ENCODE assay signal across 8 cellular contexts in the genomic region with DNA sequence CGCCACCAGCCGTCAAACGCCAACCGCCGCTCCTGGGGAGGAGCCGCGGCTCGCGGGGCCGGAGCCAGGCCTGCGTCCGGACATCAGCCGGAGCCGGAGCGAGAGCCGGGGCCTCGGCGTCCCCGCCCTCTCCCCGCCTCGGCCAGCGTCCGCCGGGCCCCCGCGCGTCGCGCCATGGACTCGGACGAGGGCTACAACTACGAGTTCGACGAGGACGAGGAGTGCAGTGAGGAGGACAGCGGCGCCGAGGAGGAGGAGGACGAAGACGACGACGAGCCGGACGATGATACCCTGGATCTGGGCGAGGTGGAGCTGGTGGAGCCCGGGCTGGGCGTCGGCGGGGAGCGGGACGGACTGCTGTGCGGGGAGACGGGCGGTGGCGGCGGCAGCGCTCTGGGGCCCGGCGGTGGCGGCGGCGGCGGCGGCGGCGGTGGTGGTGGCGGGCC. TPM values are rescaled to one million over a fixed set of nuclear protein-coding genes. Genes with fewer than 3 reads are reported as not detected.
A peak's percentile ranks its signal among the peaks of the same experiment; 100 is the strongest.
DNase-seq lines count a peak whose midpoint lies in the region; ATAC-seq, FAIRE-seq and TF ChIP-seq lines count a peak whose summit lies in the region.

No MANE protein-coding gene starts in this region.

- DNase-seq in activated CD4-positive, CD25-positive, alpha-beta regulatory T cell treated with anti-CD3 and anti-CD28 coated beads, Interleukin-2, amount 50 U/mL, for 16 hours (ENCODE audit: low read depth, low spot score), result peak; percentile 3
- DNase-seq in activated CD4-positive, CD25-positive, alpha-beta regulatory T cell treated with anti-CD3 and anti-CD28 coated beads, Interleukin-2, amount 50 U/mL, for 72 hours, result no peak
- DNase-seq in astrocyte (ENCODE audit: low read depth) (no peak), keratinocyte (ENCODE audit: low read depth, low spot score) (no peak), stomach (no peak), mucosa of gallbladder (ENCODE audit: low spot score) (no peak)

- dilution Hi-C loops in keratinocyte (cut with MboI; ENCODE audit: extremely low pct_ligation_motif_present, low sequenced_read_pairs), result no loop called here

- H3K27me3 ChIP-seq in astrocyte (ENCODE audit: insufficient read depth, low read length), result no peaks in the 10 kb centered on the region
- H3K27me3 ChIP-seq in keratinocyte (ENCODE audit: control insufficient read depth, extremely low read depth, insufficient read depth, low read length), result no peaks in the 10 kb centered on the region
- H3K27me3 ChIP-seq in stomach, result no peaks in the 10 kb centered on the region

- H3K4me1 ChIP-seq in astrocyte (ENCODE audit: insufficient read depth, low read length) (peaks cover 9% of the 10 kb centered on the region), keratinocyte (ENCODE audit: control insufficient read depth, extremely low read depth, insufficient read depth, low read length) (peaks cover 14% of the 10 kb centered on the region), stomach (peaks cover 35 to 54% (median 51%) of the 10 kb centered on the region in 4 donors)

- TF ChIP-seq EP300 in stomach (IDR thresholded peaks at IDR 0.05), result no peak

- peak overlapping the region; percentile 99 for H3K4me3 Mint-ChIP-seq in astrocyte (ENCODE audit: unreplicated experiment)

- H3K9me3 ChIP-seq in astrocyte (ENCODE audit: insufficient read depth, low read depth, low read length), result no peaks in the 10 kb centered on the region
- no peaks in the 10 kb centered on the region for H3K9me3 ChIP-seq in keratinocyte (ENCODE audit: control insufficient read depth, low read depth, low read length)
- no peaks in the 10 kb centered on the region for H3K9me3 ChIP-seq in stomach

- ATAC-seq in HG03354 (IDR thresholded peaks at IDR 0.05; ENCODE audit: poor library complexity, severe bottlenecking, unreplicated experiment) (peak; percentile 16), HG02588 (IDR thresholded peaks at IDR 0.05; ENCODE audit: unreplicated experiment) (no peak)

- FAIRE-seq in astrocyte (lab: Jason Lieb, UNC) (no peak), keratinocyte (lab: Jason Lieb, UNC) (no peak)

- H3K9me3 Mint-ChIP-seq in astrocyte (ENCODE audit: unreplicated experiment), result no peaks in the 10 kb centered on the region

- H2AFZ ChIP-seq in astrocyte (ENCODE audit: low read depth, low read length) (no peak overlapping the region), keratinocyte (ENCODE audit: control insufficient read depth, low read length) (no peak overlapping the region)

- intact Hi-C loops in stomach (cut with DNase I; ENCODE audit: low total_unique reads), result no loop called here

- peaks cover 8% of the 10 kb centered on the region for H3K36me3 Mint-ChIP-seq in astrocyte (ENCODE audit: low read depth, unreplicated experiment)

- TF ChIP-seq CTCF in astrocyte (IDR thresholded peaks at IDR 0.05; ENCODE audit: insufficient read depth, low read depth, low read length) (no peak), keratinocyte (optimal IDR thresholded peaks at IDR 0.05 in 1 of 3, IDR thresholded peaks at IDR 0.05 in 1 of 3, conservative IDR thresholded peaks at IDR 0.05 in 1 of 3; ENCODE audit: extremely low read depth in 1 of 3, insufficient read depth in 2 of 3, low read length in 3 of 3) (no peak), stomach (IDR thresholded peaks at IDR 0.05) (no peak)

- H3K4me2 ChIP-seq in astrocyte (ENCODE audit: low read length) (peak overlapping the region; percentile 89), keratinocyte (ENCODE audit: control insufficient read depth, extremely low read depth, insufficient read depth, low read depth, low read length) (no peak overlapping the region)

- peak overlapping the region; percentile 84 for H3K27ac Mint-ChIP-seq in astrocyte (ENCODE audit: unreplicated experiment)

- H3K27me3 Mint-ChIP-seq in astrocyte (ENCODE audit: low read depth, unreplicated experiment), result no peaks in the 10 kb centered on the region

- no peak for TF ChIP-seq POLR2A in stomach (IDR thresholded peaks at IDR 0.05)

- peaks cover 47% of the 10 kb centered on the region for H4K20me1 ChIP-seq in astrocyte (ENCODE audit: insufficient read depth, low read length)
- H4K20me1 ChIP-seq in keratinocyte (ENCODE audit: control insufficient read depth, extremely low read depth, insufficient read depth, low read length), result peaks cover 7% of the 10 kb centered on the region

- H3K79me2 ChIP-seq in astrocyte (ENCODE audit: insufficient read depth, low read length) (peaks cover 52% of the 10 kb centered on the region), keratinocyte (ENCODE audit: control insufficient read depth, insufficient read depth, low read length) (peaks cover 52% of the 10 kb centered on the region)

- H3K9ac ChIP-seq in astrocyte (ENCODE audit: low read length) (peak overlapping the region; percentile 99), keratinocyte (ENCODE audit: control insufficient read depth, extremely low read depth, insufficient read depth, low read length) (peak overlapping the region; percentile 100)

- H3K4me1 Mint-ChIP-seq in astrocyte (ENCODE audit: low read depth, unreplicated experiment), result peaks cover 18% of the 10 kb centered on the region

- H3K27ac ChIP-seq in astrocyte (ENCODE audit: low read depth, low read length) (peak overlapping the region; percentile 100), keratinocyte (ENCODE audit: control insufficient read depth, insufficient read depth, low read length) (peak overlapping the region; percentile 99), stomach (peak overlapping the region; percentile 89 to 100 (median 99))

- no peaks in the 10 kb centered on the region for H3K9me1 ChIP-seq in keratinocyte (ENCODE audit: control insufficient read depth, extremely low read depth, insufficient read depth, low read length)

- H3K4me3 ChIP-seq in astrocyte (ENCODE audit: insufficient read depth, low read depth, low read length) (peak overlapping the region; percentile 90), keratinocyte (ENCODE audit: control insufficient read depth in 2 of 3, extremely low read depth in 1 of 3, insufficient read depth in 2 of 3, low read depth in 1 of 3, low read length in 3 of 3) (peak overlapping the region; percentile 75 to 96 (median 90)), stomach (peak overlapping the region; percentile 75 to 94 (median 81))

- H3K36me3 ChIP-seq in astrocyte (ENCODE audit: insufficient read depth, low read length) (no peaks in the 10 kb centered on the region), keratinocyte (ENCODE audit: control insufficient read depth in 2 of 2, extremely low read depth in 1 of 2, insufficient read depth in 2 of 2, low read length in 2 of 2) (peaks cover 6 to 10% of the 10 kb centered on the region in 2 experiments), stomach (peaks cover 7 to 22% (median 16%) of the 10 kb centered on the region in 4 donors)

- 0 to 1% (median 0%) methylated on average over 11 to 67 of the region's 67 CpGs for WGBS in stomach, 5 donors

RNA-seq across cellular contexts. Expression of gene ARIH1, which starts 0.4 kb away (rescaled TPM):
- total RNA-seq in astrocyte, result 199 and 212 TPM in 2 replicates
- polyA plus RNA-seq in keratinocyte, result 46.9 to 70.6 TPM (median 50.6 TPM) in 3 replicates
- 111 TPM for polyA plus RNA-seq in keratinocyte (2011; ENCODE audit: low read depth)
- polyA plus RNA-seq in keratinocyte (2011; cell fraction: cytosol; rRNA removed), result 35.0 and 71.0 TPM in 2 replicates
- 68.3 and 71.7 TPM in 2 replicates for polyA plus RNA-seq in keratinocyte (2011; cell fraction: nucleus; rRNA removed)
- 51.0 and 51.5 TPM in 2 replicates for polyA plus RNA-seq in keratinocyte (2012; ENCODE audit: low replicate concordance)
- 73.3 to 163 TPM (median 117 TPM) in 3 replicates for polyA minus RNA-seq in keratinocyte
- 53.3 TPM for polyA minus RNA-seq in keratinocyte (2011; cell fraction: cytosol; rRNA and poly(A)+ RNA removed)
- 40.6 and 131 TPM in 2 replicates for polyA minus RNA-seq in keratinocyte (2011; cell fraction: nucleus; rRNA and poly(A)+ RNA removed)
- total RNA-seq in stomach, result 100 to 1,000 TPM in 2 of 5 donors, 10 to 100 TPM in 3; 18.7 to 380 (median 80.0) TPM
- 10 to 100 TPM; 16.1 to 22.5 (median 17.1) TPM for polyA plus RNA-seq in stomach
- 157 TPM for total RNA-seq in mucosa of gallbladder
